21 cellular contexts compared by ENCODE assay signal in the genomic region with DNA sequence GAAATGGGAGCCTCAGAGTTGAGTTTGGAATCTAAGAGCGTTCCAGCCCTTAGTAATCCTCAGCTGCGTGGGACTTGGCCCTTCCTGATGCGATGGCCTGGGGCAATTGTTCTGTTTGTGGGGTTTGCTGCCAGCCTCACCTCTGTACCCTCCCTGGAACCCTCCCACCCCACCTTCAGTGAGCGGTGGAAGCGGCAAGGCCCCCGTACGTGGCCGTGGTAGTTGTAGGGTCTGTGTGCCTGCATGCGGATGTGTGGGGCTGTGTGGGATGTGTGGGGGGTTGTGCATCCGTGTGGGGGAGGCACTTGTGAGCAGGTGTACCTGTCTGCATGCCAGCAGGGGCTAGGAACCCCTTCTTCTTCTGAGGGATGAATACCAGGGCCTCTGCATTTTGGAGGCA.
"Had no signal": no experiment of that assay in that cellular context is flagged by ENCODE, and none has a peak within 500 bp of the region (broad histone marks: within the 10 kb centered on the region; RNA-seq: fewer than 3 reads in every experiment).

No MANE protein-coding gene starts in this region.

- H3K4me1 Mint-ChIP-seq: immature natural killer cell, memory B cell had no signal

- ATAC-seq: left cardiac atrium; natural killer cell treated with Interleukin-12 subunit alpha and Interleukin-12 subunit beta and Interleukin-15 and Interleukin-18, amount 100 ng/mL, for 72 hours; pancreas; right lobe of liver had no signal

- H3K36me3 ChIP-seq: breast epithelium, heart left ventricle, neural progenitor cell, pancreas, prostate gland, right lobe of liver, tibial artery, upper lobe of left lung had no signal

- H3K9me3 ChIP-seq: pancreas, prostate gland, right lobe of liver had no signal

- H3K4me1 ChIP-seq: breast epithelium, heart left ventricle, pancreas, prostate gland, right lobe of liver, upper lobe of left lung had no signal

- H3K4me3 ChIP-seq: breast epithelium, coronary artery, dorsolateral prefrontal cortex, heart left ventricle, neural progenitor cell, pancreas, prostate gland, right lobe of liver, tibial artery, upper lobe of left lung had no signal

- H3K27ac Mint-ChIP-seq: immature natural killer cell; memory B cell; mesothelial cell of epicardium; natural killer cell treated with Interleukin-12 subunit alpha and Interleukin-12 subunit beta and Interleukin-15 and Interleukin-18, amount 100 ng/mL, for 72 hours; neural progenitor cell had no signal

- H3K27ac ChIP-seq: breast epithelium, coronary artery, dorsolateral prefrontal cortex, heart left ventricle, neural progenitor cell, pancreas, prostate gland, right lobe of liver, upper lobe of left lung had no signal

- H3K36me3 Mint-ChIP-seq: immature natural killer cell; mesothelial cell of epicardium; natural killer cell treated with Interleukin-12 subunit alpha and Interleukin-12 subunit beta and Interleukin-15 and Interleukin-18, amount 100 ng/mL, for 72 hours; neural progenitor cell had no signal

- DNase-seq: effector CD8-positive, alpha-beta T cell; foreskin melanocyte; immature natural killer cell; left cardiac atrium; occipital lobe; stimulated activated CD4-positive, alpha-beta T cell treated with anti-CD3 and anti-CD28 coated beads, Interleukin-2, amount 100 ng/mL, for 24 hours; stimulated activated CD4-positive, alpha-beta T cell treated with anti-CD3 and anti-CD28 coated beads, Interleukin-4, amount 100 ng/mL, for 4 hours; stimulated activated naive CD4-positive, alpha-beta T cell treated with Interleukin-2 at 50 U/mL for 16 hours had no signal

- H3K4me3 Mint-ChIP-seq: immature natural killer cell; memory B cell; mesothelial cell of epicardium; natural killer cell treated with Interleukin-12 subunit alpha and Interleukin-12 subunit beta and Interleukin-15 and Interleukin-18, amount 100 ng/mL, for 72 hours; neural progenitor cell had no signal
